ENCODE assay signal across 19 cellular contexts in the genomic region with DNA sequence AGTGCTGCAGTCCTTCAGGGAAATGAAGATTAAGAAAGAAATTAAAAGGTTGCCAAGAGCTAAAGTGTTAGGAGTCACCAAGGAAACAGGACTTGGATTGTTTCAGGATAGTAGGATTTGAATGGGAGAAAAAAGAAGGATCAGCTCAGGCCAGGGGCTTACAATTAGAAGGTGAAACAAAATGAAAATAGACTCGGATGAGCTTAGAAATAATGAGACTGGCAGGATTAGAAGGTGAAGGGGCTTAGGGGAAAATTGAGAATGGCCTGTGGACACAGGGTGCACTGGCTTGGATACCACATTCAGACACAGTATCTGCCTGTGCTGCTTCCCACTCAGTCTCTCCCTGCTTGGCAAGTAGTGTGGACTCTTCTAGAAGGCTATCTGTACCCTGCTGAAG.
"Had no signal": no experiment of that assay in that cellular context is flagged by ENCODE, and none has a peak within 500 bp of the region (broad histone marks: within the 10 kb centered on the region; RNA-seq: fewer than 3 reads in every experiment).

No MANE protein-coding gene starts in this region.

- H3K27ac ChIP-seq: ascending aorta, heart right ventricle, left ventricle myocardium inferior, parathyroid adenoma, sigmoid colon, upper lobe of right lung had no signal

- H3K27me3 ChIP-seq: ascending aorta, sigmoid colon, upper lobe of right lung had no signal

- H3K9me3 ChIP-seq: ascending aorta, left ventricle myocardium inferior, sigmoid colon, upper lobe of right lung had no signal

- H3K4me3 Mint-ChIP-seq: activated CD4-positive, alpha-beta T cell treated with anti-CD3 and anti-CD28 coated beads, Interleukin-2, amount 10 ng/mL, durations not matched to agents 24 days and 14 days; activated CD8-positive, alpha-beta T cell treated with anti-CD3 and anti-CD28 coated beads, Interleukin-2, amount 10 ng/mL, durations not matched to agents 7 days and 5 days; activated T-cell treated with anti-CD3 and anti-CD28 coated beads, Interleukin-2, amount 50 U/mL, for 4 hours; stimulated activated memory B cell treated with anti-CD40 and anti-IgM and Interleukin-4, amounts not matched to agents 10 μg/mL and 1 μg/mL and 100 μg/mL, for 72 hours had no signal

- H3K4me3 ChIP-seq: ascending aorta, heart right ventricle, left ventricle myocardium inferior, sigmoid colon, upper lobe of right lung had no signal

- H3K4me1 Mint-ChIP-seq: stimulated activated memory B cell treated with anti-CD40 and anti-IgM and Interleukin-4, amounts not matched to agents 10 μg/mL and 1 μg/mL and 100 μg/mL, for 72 hours had no signal

- H3K79me2 ChIP-seq: parathyroid adenoma had no signal

- ATAC-seq: activated CD8-positive, alpha-beta T cell treated with anti-CD3 and anti-CD28 coated beads, Interleukin-2, amount 10 ng/mL, durations not matched to agents 7 days and 5 days; activated T-cell treated with anti-CD3 and anti-CD28 coated beads, Interleukin-2, amount 50 U/mL, for 4 hours; esophagus mucosa; heart right ventricle; stimulated activated memory B cell treated with anti-CD40 and anti-IgM and Interleukin-4, amounts not matched to agents 10 μg/mL and 1 μg/mL and 100 μg/mL, for 72 hours; upper lobe of right lung had no signal

- H3K4me1 ChIP-seq: ascending aorta, heart right ventricle, left ventricle myocardium inferior, parathyroid adenoma, sigmoid colon, upper lobe of right lung had no signal

- DNase-seq: activated CD4-positive, alpha-beta T cell treated with anti-CD3 and anti-CD28 coated beads, Interleukin-2, amount 10 ng/mL, durations not matched to agents 24 days and 14 days; activated CD8-positive, alpha-beta memory T cell treated with anti-CD3 and anti-CD28 coated beads, Interleukin-2, amount 50 U/mL, for 4 hours; activated CD8-positive, alpha-beta T cell treated with anti-CD3 and anti-CD28 coated beads, Interleukin-2, amount 10 ng/mL, durations not matched to agents 7 days and 5 days; activated effector memory CD4-positive, alpha-beta T cell treated with Interleukin-2 at 50 U/mL for 16 hours; activated naive CD4-positive, alpha-beta T cell treated with anti-CD3 and anti-CD28 coated beads, Interleukin-2, amount 50 U/mL, for 16 hours; activated T-cell treated with anti-CD3 and anti-CD28 coated beads, Interleukin-2, amount 50 U/mL, for 4 hours; heart right ventricle; left ventricle myocardium inferior; mammary epithelial cell; sigmoid colon; stimulated activated CD4-positive, alpha-beta T cell treated with anti-CD3 and anti-CD28 coated beads, Interleukin-4, amount 100 ng/mL, for 24 hours; T1000; upper lobe of right lung had no signal

- FAIRE-seq: bronchial epithelial cell, endometrium had no signal

- H2AFZ ChIP-seq: parathyroid adenoma had no signal

- H3K9ac ChIP-seq: parathyroid adenoma had no signal

- H3K27ac Mint-ChIP-seq: activated CD4-positive, alpha-beta T cell treated with anti-CD3 and anti-CD28 coated beads, Interleukin-2, amount 10 ng/mL, durations not matched to agents 24 days and 14 days; activated CD8-positive, alpha-beta T cell treated with anti-CD3 and anti-CD28 coated beads, Interleukin-2, amount 10 ng/mL, durations not matched to agents 7 days and 5 days; stimulated activated memory B cell treated with anti-CD40 and anti-IgM and Interleukin-4, amounts not matched to agents 10 μg/mL and 1 μg/mL and 100 μg/mL, for 72 hours had no signal

- H3K9me3 Mint-ChIP-seq: stimulated activated memory B cell treated with anti-CD40 and anti-IgM and Interleukin-4, amounts not matched to agents 10 μg/mL and 1 μg/mL and 100 μg/mL, for 72 hours had no signal

- H3K36me3 Mint-ChIP-seq: stimulated activated memory B cell treated with anti-CD40 and anti-IgM and Interleukin-4, amounts not matched to agents 10 μg/mL and 1 μg/mL and 100 μg/mL, for 72 hours had no signal

- H3K36me3 ChIP-seq: ascending aorta, heart right ventricle, left ventricle myocardium inferior, sigmoid colon, upper lobe of right lung had no signal
